In genomic region chr14:91536327-91536726, GRCh38 we compare ENCODE assay signal across 2 cellular contexts.
TF ChIP-seq lines count a peak whose summit lies in the region.

No MANE protein-coding gene starts in this region.

TF ChIP-seq in H1, 55 proteins besides CTCF, POLR2A, EP300 and RAD21:
- no peak for TF ChIP-seq RNF2 (IDR thresholded peaks at IDR 0.05; ENCODE audit: borderline replicate concordance, low read depth, low read length, missing control alignments, poor library complexity, severe bottlenecking)
- TF ChIP-seq BACH1 (IDR thresholded peaks at IDR 0.05; ENCODE audit: low read length): no peak
- no peak for TF ChIP-seq RFX5 (IDR thresholded peaks at IDR 0.05; ENCODE audit: borderline replicate concordance, low read depth, low read length)
- no peak for TF ChIP-seq TAF1 (IDR thresholded peaks at IDR 0.05; ENCODE audit: low read depth, low read length)
- TF ChIP-seq RBBP5 (IDR thresholded peaks at IDR 0.05; ENCODE audit: borderline replicate concordance, low read depth, low read length): no peak
- no peak for TF ChIP-seq YY1 (IDR thresholded peaks at IDR 0.05; ENCODE audit: low read depth, low read length)
- TF ChIP-seq KDM4A (IDR thresholded peaks at IDR 0.05; ENCODE audit: low read depth, low read length, severe bottlenecking): no peak
- no peak for TF ChIP-seq ASH2L (IDR thresholded peaks at IDR 0.05; ENCODE audit: low read length)
- TF ChIP-seq JUND (IDR thresholded peaks at IDR 0.05; ENCODE audit: low read length): no peak
- TF ChIP-seq ATF2 (IDR thresholded peaks at IDR 0.05; ENCODE audit: low read length): no peak
- TF ChIP-seq SAP30 (IDR thresholded peaks at IDR 0.05; ENCODE audit: insufficient read depth, insufficient replicate concordance, low read length): no peak
- no peak for TF ChIP-seq CREB1 (IDR thresholded peaks at IDR 0.05)
- no peak for TF ChIP-seq CEBPB (IDR thresholded peaks at IDR 0.05; ENCODE audit: low read depth, low read length)
- no peak for TF ChIP-seq CHD2 (IDR thresholded peaks at IDR 0.05; ENCODE audit: low read length)

TF ChIP-seq in HepG2, 621 proteins besides CTCF, POLR2A, EP300 and RAD21:
- TF ChIP-seq ZNF362 (CRISPR knock-in tag; IDR thresholded peaks at IDR 0.05; ENCODE audit: borderline replicate concordance) (peak; percentile 36; the same call in 1 of the 2 replicates), ZNF784 (CRISPR knock-in tag; IDR thresholded peaks at IDR 0.05; ENCODE audit: borderline replicate concordance) (no peak)
